9 cellular contexts compared by ENCODE assay signal in genomic region chr10:97771913-97772823, GRCh38. TPM values are rescaled to one million over a fixed set of nuclear protein-coding genes. Genes with fewer than 3 reads are reported as not detected.
DNase-seq lines count a peak whose midpoint lies in the region; ATAC-seq and TF ChIP-seq lines count a peak whose summit lies in the region.
"Had no signal": no experiment of that assay in that cellular context is flagged by ENCODE, and none has a peak within 500 bp of the region (broad histone marks: within the 10 kb centered on the region; RNA-seq: fewer than 3 reads in every experiment).

TSS of gene SFRP5 (minus strand) at chr10:97771999. CDS start at chr10:97771833, 166 bp downstream.

- POLR2A ChIA-PET in T-cell (lab: Charles Lee), result no interaction called here

- no peak within 1 kb of the TSS for H3K4me2 ChIP-seq in osteoblast (ENCODE audit: insufficient read depth, low read length)

- H3K79me2 ChIP-seq in osteoblast (ENCODE audit: insufficient read depth, low read length), result no peaks in the 10 kb centered on the region

- H3K9me3 Mint-ChIP-seq in T-cell, result no peaks in the 10 kb centered on the region

- intact Hi-C loops in Right ventricle myocardium superior (cut with DNase I), result no loop called here

- peak within 1 kb of the TSS in 1 of 2 donors; percentile 14 for H3K27ac Mint-ChIP-seq in T-cell

- CTCF ChIA-PET in T-cell (lab: Charles Lee), result interaction anchor here in 1 of 2 donors (0.7 kb wide), 1 partner anchor 20 kb away, joined by 3 read pairs; no protein-coding TSS in a partner anchor

- TF ChIP-seq CTCF in osteoblast (IDR thresholded peaks at IDR 0.05; ENCODE audit: extremely low read depth, low read depth, low read length), result no peak

- H2AFZ ChIP-seq in osteoblast (ENCODE audit: low read length), result no peak within 1 kb of the TSS

- ATAC-seq in T-cell (replicated peaks in 1 of 4) (peak in 3 of 4 experiments; percentile 23 to 50 (median 30)), Right ventricle myocardium superior (ENCODE audit: poor library complexity) (peak; percentile 60), HG03354 (IDR thresholded peaks at IDR 0.05; ENCODE audit: poor library complexity, severe bottlenecking, unreplicated experiment) (no peak), HG03442 (IDR thresholded peaks at IDR 0.05; ENCODE audit: unreplicated experiment) (no peak), esophagus mucosa (no peak)

- peaks cover 10% of the 10 kb centered on the region for H4K20me1 ChIP-seq in osteoblast (ENCODE audit: insufficient read depth, low read length)

- no peaks in the 10 kb centered on the region for H3K4me1 ChIP-seq in osteoblast (ENCODE audit: insufficient read depth, low read length)

- H3K4me3 Mint-ChIP-seq in T-cell, result peak within 1 kb of the TSS; percentile 62 to 89 (median 71)

- peaks cover 36 to 48% of the 10 kb centered on the region in 2 donors for H3K27me3 Mint-ChIP-seq in T-cell

- peak; percentile 28 for DNase-seq in COR-L47 (lab: John Stamatoyannopoulos, UW)
- DNase-seq in T-cell, result no peak
- DNase-seq in Right ventricle myocardium superior, result no peak
- peak; percentile 84 for DNase-seq in osteoblast (ENCODE audit: insufficient read length, low spot score, missing footprints)
- DNase-seq in AML-193 (lab: John Stamatoyannopoulos, UW), result no peak
- DNase-seq: NCI-H774 had no signal

- H3K4me3 ChIP-seq in osteoblast (ENCODE audit: insufficient read depth, low read length), result no peak within 1 kb of the TSS

- no peaks in the 10 kb centered on the region for H3K36me3 ChIP-seq in osteoblast (ENCODE audit: insufficient read depth, low read length)

- H3K36me3 Mint-ChIP-seq in T-cell, result peaks cover 16% of the 10 kb centered on the region

- H3K9me3 ChIP-seq in osteoblast (ENCODE audit: low read depth, low read length), result no peaks in the 10 kb centered on the region

- peaks cover 16 to 23% (median 21%) of the 10 kb centered on the region in 3 donors for H3K4me1 Mint-ChIP-seq in T-cell

- no peak within 1 kb of the TSS for H3K27ac ChIP-seq in osteoblast (ENCODE audit: low read depth, low read length)

- H3K27me3 ChIP-seq in osteoblast (ENCODE audit: insufficient read depth, low read length), result peaks cover 42% of the 10 kb centered on the region

RNA-seq across cellular contexts. Expression of gene SFRP5, which starts in this region (rescaled TPM):
- 1 to 10 TPM in 4 of 5 donors, under 1 TPM in 1; 0.76 to 3.1 (median 2.2) TPM for total RNA-seq in T-cell
- total RNA-seq in Right ventricle myocardium superior, result 2.1 TPM
- not detected in 2 replicates for total RNA-seq in osteoblast
- not detected for total RNA-seq in esophagus mucosa

Comparison
In these comparisons a context has a peak if more than half of its experiments do, and no peak if none do; other contexts are left out.
1. Peak in DNase-seq in osteoblast; RNA of the gene not detected or under 1 TPM.
2. ATAC-seq: peak in T-cell (3 of 4) and Right ventricle myocardium superior (single experiment); none in HG03354 (single experiment), HG03442 (single experiment) and esophagus mucosa (single experiment).